Comparison of ENCODE assay signal across 20 cellular contexts in genomic region chr1:185539277-185539943, GRCh38.
DNase-seq lines count a peak whose midpoint lies in the region; ATAC-seq and TF ChIP-seq lines count a peak whose summit lies in the region.
"Had no signal": no experiment of that assay in that cellular context is flagged by ENCODE, and none has a peak within 500 bp of the region (broad histone marks: within the 10 kb centered on the region; RNA-seq: fewer than 3 reads in every experiment).

No MANE protein-coding gene starts in this region.

- no peaks in the 10 kb centered on the region for H3K36me3 ChIP-seq in Karpas-422 (ENCODE audit: insufficient read depth, low read length)
- H3K36me3 ChIP-seq: heart right ventricle, upper lobe of left lung had no signal

- H3K9me3 Mint-ChIP-seq in activated T-cell treated with anti-CD3 and anti-CD28 coated beads, Interleukin-2, amount 50 U/mL, for 24 hours, result peaks cover 8% of the 10 kb centered on the region
- H3K9me3 Mint-ChIP-seq: activated B cell treated with CpG ODN at 0.5 μM for 24 hours; effector memory CD8-positive, alpha-beta T cell had no signal

- H3K9ac ChIP-seq in Karpas-422 (ENCODE audit: low read length), result no peak overlapping the region

- no peak overlapping the region for H3K4me3 Mint-ChIP-seq in activated T-cell treated with anti-CD3 and anti-CD28 coated beads, Interleukin-2, amount 50 U/mL, for 24 hours
- H3K4me3 Mint-ChIP-seq: activated B cell treated with CpG ODN at 0.5 μM for 24 hours; effector memory CD8-positive, alpha-beta T cell; naive thymus-derived CD4-positive, alpha-beta T cell; T-helper 17 cell had no signal

- H3K4me3 ChIP-seq in Karpas-422 (ENCODE audit: low read length) (no peak overlapping the region), astrocyte of the spinal cord (ENCODE audit: low read depth, low read length) (no peak overlapping the region)
- H3K4me3 ChIP-seq: heart right ventricle, upper lobe of left lung had no signal

- H3K4me1 Mint-ChIP-seq in activated T-cell treated with anti-CD3 and anti-CD28 coated beads, Interleukin-2, amount 50 U/mL, for 24 hours (ENCODE audit: low read depth), result peaks cover 8% of the 10 kb centered on the region

- H3K27ac Mint-ChIP-seq in activated T-cell treated with anti-CD3 and anti-CD28 coated beads, Interleukin-2, amount 50 U/mL, for 24 hours, result peak overlapping the region; percentile 57
- H3K27ac Mint-ChIP-seq: activated B cell treated with CpG ODN at 0.5 μM for 24 hours; effector memory CD8-positive, alpha-beta T cell; T-helper 17 cell had no signal

- peak overlapping the region; percentile 38; the same call in 1 of the 2 replicates for H2AFZ ChIP-seq in Karpas-422 (ENCODE audit: low read length)

- ATAC-seq in GM21381 (IDR thresholded peaks at IDR 0.05; ENCODE audit: unreplicated experiment), result no peak
- ATAC-seq in HG03280 (IDR thresholded peaks at IDR 0.05; ENCODE audit: unreplicated experiment), result no peak
- no peak for ATAC-seq in HG02884 (IDR thresholded peaks at IDR 0.05; ENCODE audit: unreplicated experiment)
- ATAC-seq: effector memory CD8-positive, alpha-beta T cell; heart right ventricle; naive thymus-derived CD4-positive, alpha-beta T cell; T-helper 17 cell had no signal

- H3K27me3 Mint-ChIP-seq in activated T-cell treated with anti-CD3 and anti-CD28 coated beads, Interleukin-2, amount 50 U/mL, for 24 hours, result no peaks in the 10 kb centered on the region
- H3K27me3 Mint-ChIP-seq: activated B cell treated with CpG ODN at 0.5 μM for 24 hours had no signal

- no peak overlapping the region for H3K27ac ChIP-seq in Karpas-422 (ENCODE audit: low read length)
- H3K27ac ChIP-seq: heart right ventricle, upper lobe of left lung had no signal

- no peaks in the 10 kb centered on the region for H3K9me3 ChIP-seq in Karpas-422 (ENCODE audit: low read length)
- H3K9me3 ChIP-seq: heart right ventricle, upper lobe of left lung had no signal

- no peaks in the 10 kb centered on the region for H3K27me3 ChIP-seq in Karpas-422 (ENCODE audit: low read length)
- H3K27me3 ChIP-seq: heart right ventricle, upper lobe of left lung had no signal

- H3K36me3 Mint-ChIP-seq in activated T-cell treated with anti-CD3 and anti-CD28 coated beads, Interleukin-2, amount 50 U/mL, for 24 hours (ENCODE audit: low read depth), result no peaks in the 10 kb centered on the region

- H3K9me2 ChIP-seq in Karpas-422 (replicated peaks; ENCODE audit: insufficient read depth, low read length), result no peaks in the 10 kb centered on the region

- H3K4me2 ChIP-seq in Karpas-422 (ENCODE audit: low read depth, low read length, poor library complexity, severe bottlenecking), result no peak overlapping the region

- DNase-seq in activated T-cell treated with anti-CD3 and anti-CD28 coated beads, Interleukin-2, amount 50 U/mL, for 24 hours, result no peak
- no peak for DNase-seq in activated T-cell treated with anti-CD3 and anti-CD28 coated beads, Interleukin-2, amount 50 U/mL, for 1 hour
- DNase-seq in Karpas-422 (no peak), astrocyte of the spinal cord (ENCODE audit: low read depth, low spot score) (peak; percentile 44)
- peak; percentile 30 for DNase-seq in stimulated activated CD8-positive, alpha-beta memory T cell treated with anti-CD3 and anti-CD28 coated beads, Interleukin-4, amount 100 ng/mL, for 48 hours
- DNase-seq: ACHN; activated B cell treated with CpG ODN at 0.5 μM for 24 hours; amniotic stem cell; effector memory CD8-positive, alpha-beta T cell; heart right ventricle; naive thymus-derived CD4-positive, alpha-beta T cell; NCI-H1930; NCI-H510A treated with DMSO at 0.1 percent for 48 hours; SIG-M5; stimulated activated naive CD4-positive, alpha-beta T cell treated with Interleukin-2 at 50 U/mL for 16 hours; T-helper 17 cell; upper lobe of left lung had no signal

- no peaks in the 10 kb centered on the region for H3K79me2 ChIP-seq in Karpas-422 (ENCODE audit: low read length)

- in situ Hi-C loops in astrocyte of the spinal cord (cut with HindIII; ENCODE audit: low sequenced_read_pairs), result no loop called here

- H3K4me1 ChIP-seq in Karpas-422 (ENCODE audit: low read length), result no peaks in the 10 kb centered on the region; the same call in 1 of the 2 replicates

- TF ChIP-seq CTCF in astrocyte of the spinal cord (IDR thresholded peaks at IDR 0.05; ENCODE audit: low read depth, low read length), result no peak

- H4K20me1 ChIP-seq in Karpas-422 (ENCODE audit: insufficient read depth, low read depth, low read length), result no peaks in the 10 kb centered on the region

Comparison
In these comparisons a context has a peak if more than half of its experiments do, and no peak if none do; other contexts are left out.
1. DNase-seq: peak in astrocyte of the spinal cord (single experiment) and stimulated activated CD8-positive, alpha-beta memory T cell treated with anti-CD3 and anti-CD28 coated beads, Interleukin-4, amount 100 ng/mL, for 48 hours (single experiment); none in activated T-cell treated with anti-CD3 and anti-CD28 coated beads, Interleukin-2, amount 50 U/mL, for 24 hours (single experiment), activated T-cell treated with anti-CD3 and anti-CD28 coated beads, Interleukin-2, amount 50 U/mL, for 1 hour (single experiment) and Karpas-422 (single experiment).